In genomic region chr16:78100162-78100467, GRCh38 we compare ENCODE assay signal across 8 cellular contexts.
DNase-seq lines count a peak whose midpoint lies in the region; TF ChIP-seq lines count a peak whose summit lies in the region.

No MANE protein-coding gene starts in this region.

- DNase-seq in T-helper 1 cell, result no peak
- no peak for DNase-seq in WERI-Rb-1
- DNase-seq in NAMALWA (ENCODE audit: low spot score), result no peak
- no peak for DNase-seq in RKO (ENCODE audit: low spot score)
- DNase-seq in inferior parietal cortex (ENCODE audit: extremely low spot score), result no peak

- H3K9me3 ChIP-seq in WERI-Rb-1 (ENCODE audit: severe bottlenecking) (no peaks in the 10 kb centered on the region), iPS-15b (ENCODE audit: control insufficient read depth, insufficient read depth, low read length) (no peaks in the 10 kb centered on the region), stomach smooth muscle (ENCODE audit: control insufficient read depth in 2 of 2, low read length in 2 of 2) (no peaks in the 10 kb centered on the region)

- peaks cover 10% of the 10 kb centered on the region for H3K9me3 Mint-ChIP-seq in T-helper 1 cell treated with Interleukin-12 subunit alpha and Interleukin-12 subunit beta and Interleukin-4 antibody, amounts not matched to agents 30 μg/mL and 1 μg/mL, for 36 hours

- H3K27me3 ChIP-seq in WERI-Rb-1 (ENCODE audit: insufficient read depth, low read depth, severe bottlenecking) (no peaks in the 10 kb centered on the region), iPS-15b (ENCODE audit: control insufficient read depth, insufficient read depth, low read length) (peaks cover 6% of the 10 kb centered on the region), stomach smooth muscle (ENCODE audit: control insufficient read depth in 1 of 2, insufficient read depth in 2 of 2, low read length in 2 of 2) (no peaks in the 10 kb centered on the region)

- H3K4me1 ChIP-seq in iPS-15b (ENCODE audit: control insufficient read depth, insufficient read depth, low read length) (peaks cover 3% of the 10 kb centered on the region), stomach smooth muscle (ENCODE audit: control insufficient read depth, insufficient read depth, low read length) (peaks cover 18% of the 10 kb centered on the region)

- no peak for TF ChIP-seq CTCF in WERI-Rb-1 (IDR thresholded peaks at IDR 0.05; ENCODE audit: low read depth, low read length)

- H3K36me3 Mint-ChIP-seq in T-helper 1 cell treated with Interleukin-12 subunit alpha and Interleukin-12 subunit beta and Interleukin-4 antibody, amounts not matched to agents 30 μg/mL and 1 μg/mL, for 36 hours (ENCODE audit: low read depth), result peaks cover 2% of the 10 kb centered on the region

- H3K9ac ChIP-seq in iPS-15b (ENCODE audit: low read depth, low read length) (peak overlapping the region; percentile 70), stomach smooth muscle (ENCODE audit: low read length in 2 of 2) (peak overlapping the region; percentile 84 to 86)

- peak overlapping the region; percentile 89 for H3K4me3 Mint-ChIP-seq in T-helper 1 cell treated with Interleukin-12 subunit alpha and Interleukin-12 subunit beta and Interleukin-4 antibody, amounts not matched to agents 30 μg/mL and 1 μg/mL, for 36 hours

- peak overlapping the region; percentile 36 for H3K27ac Mint-ChIP-seq in T-helper 1 cell treated with Interleukin-12 subunit alpha and Interleukin-12 subunit beta and Interleukin-4 antibody, amounts not matched to agents 30 μg/mL and 1 μg/mL, for 36 hours

- no peaks in the 10 kb centered on the region for H3K27me3 Mint-ChIP-seq in T-helper 1 cell treated with Interleukin-12 subunit alpha and Interleukin-12 subunit beta and Interleukin-4 antibody, amounts not matched to agents 30 μg/mL and 1 μg/mL, for 36 hours (ENCODE audit: low read depth)

- H3K36me3 ChIP-seq in WERI-Rb-1 (peaks cover 5% of the 10 kb centered on the region; the same call in 1 of the 2 replicates), iPS-15b (ENCODE audit: control insufficient read depth, insufficient read depth, low read length) (no peaks in the 10 kb centered on the region), stomach smooth muscle (ENCODE audit: control insufficient read depth in 2 of 2, insufficient read depth in 2 of 2, low read length in 2 of 2) (no peaks in the 10 kb centered on the region)

- peaks cover 17% of the 10 kb centered on the region for H3K4me1 Mint-ChIP-seq in T-helper 1 cell treated with Interleukin-12 subunit alpha and Interleukin-12 subunit beta and Interleukin-4 antibody, amounts not matched to agents 30 μg/mL and 1 μg/mL, for 36 hours (ENCODE audit: low read depth)

- H3K27ac ChIP-seq in WERI-Rb-1, result peak overlapping the region; percentile 90
- peak overlapping the region; percentile 82 for H3K27ac ChIP-seq in stomach smooth muscle (ENCODE audit: low read length)

- H3K4me3 ChIP-seq in WERI-Rb-1 (ENCODE audit: low read depth, low read length), result peak overlapping the region; percentile 99
- peak overlapping the region; percentile 97 for H3K4me3 ChIP-seq in iPS-15b (ENCODE audit: low read depth, low read length)
- peak overlapping the region; percentile 95 to 96 for H3K4me3 ChIP-seq in stomach smooth muscle (ENCODE audit: low read length in 2 of 2)
